35 cellular contexts compared by ENCODE assay signal in genomic region chr9:18662320-18662719, GRCh38.
"Had no signal": no experiment of that assay in that cellular context is flagged by ENCODE, and none has a peak within 500 bp of the region (broad histone marks: within the 10 kb centered on the region; RNA-seq: fewer than 3 reads in every experiment).

No MANE protein-coding gene starts in this region.

- ATAC-seq: activated CD4-positive, alpha-beta T cell treated with anti-CD3 and anti-CD28 coated beads for 36 hours; activated CD4-positive, CD25-positive, alpha-beta regulatory T cell treated with anti-CD3 and anti-CD28 coated beads, Interleukin-2, amount 50 U/mL, for 24 hours; activated CD8-positive, alpha-beta memory T cell treated with anti-CD3 and anti-CD28 coated beads, Interleukin-2, amount 10 ng/mL, durations not matched to agents 7 days and 5 days; activated CD8-positive, alpha-beta T cell treated with anti-CD3 and anti-CD28 coated beads, Interleukin-2, amount 10 ng/mL, durations not matched to agents 7 days and 5 days; activated naive CD4-positive, alpha-beta T cell treated with anti-CD3 and anti-CD28 coated beads, Interleukin-2, amount 50 U/mL, for 72 hours; activated T-cell treated with anti-CD3 and anti-CD28 coated beads, Interleukin-2, amount 50 U/mL, for 4 hours; activated T-cell treated with anti-CD3 and anti-CD28 coated beads, Interleukin-2, amount 50 U/mL, for 72 hours; activated T-helper 17 cell treated with anti-CD3 and anti-CD28 coated beads, Interleukin-2, amount 50 U/mL, for 72 hours; WTC11 had no signal

- H3K27ac ChIP-seq: adrenal gland, ascending aorta, WERI-Rb-1 had no signal

- H3K27me3 ChIP-seq: adrenal gland, ascending aorta had no signal

- H3K4me3 ChIP-seq: adrenal gland, ascending aorta had no signal

- H3K9me3 ChIP-seq: adrenal gland, ascending aorta had no signal

- DNase-seq: activated CD4-positive, alpha-beta memory T cell treated with anti-CD3 and anti-CD28 coated beads, Interleukin-2, amount 10 ng/mL, durations not matched to agents 7 days and 5 days; activated CD4-positive, alpha-beta T cell treated with anti-CD3 and anti-CD28 coated beads for 1 hour; activated CD4-positive, alpha-beta T cell treated with anti-CD3 and anti-CD28 coated beads for 36 hours; activated CD4-positive, alpha-beta T cell treated with anti-CD3 and anti-CD28 coated beads for 48 hours; activated CD4-positive, alpha-beta T cell treated with anti-CD3 and anti-CD28 coated beads, Interleukin-2, amount 10 ng/mL, durations not matched to agents 7 days and 5 days; activated CD4-positive, alpha-beta T cell treated with anti-CD3 and anti-CD28 coated beads, Interleukin-2, amount 50 U/mL, for 48 hours; activated CD4-positive, CD25-positive, alpha-beta regulatory T cell; activated CD8-positive, alpha-beta memory T cell treated with anti-CD3 and anti-CD28 coated beads for 24 hours; activated CD8-positive, alpha-beta memory T cell treated with anti-CD3 and anti-CD28 coated beads, Interleukin-2, amount 10 ng/mL, durations not matched to agents 7 days and 5 days; activated CD8-positive, alpha-beta memory T cell treated with anti-CD3 and anti-CD28 coated beads, Interleukin-2, amount 50 U/mL, for 48 hours; activated CD8-positive, alpha-beta T cell treated with anti-CD3 and anti-CD28 coated beads, Interleukin-2, amount 10 ng/mL, durations not matched to agents 7 days and 5 days; activated effector memory CD4-positive, alpha-beta T cell treated with anti-CD3 and anti-CD28 coated beads, Interleukin-2, amount 50 U/mL, for 16 hours; activated gamma-delta T cell treated with Interleukin-2 at 50 U/mL for 16 hours; activated naive CD4-positive, alpha-beta T cell; activated naive CD4-positive, alpha-beta T cell treated with anti-CD3 and anti-CD28 coated beads for 36 hours; activated naive CD4-positive, alpha-beta T cell treated with anti-CD3 and anti-CD28 coated beads, Interleukin-2, amount 50 U/mL, for 16 hours; activated naive CD8-positive, alpha-beta T cell treated with anti-CD3 and anti-CD28 coated beads for 36 hours; activated T-cell treated with anti-CD3 and anti-CD28 coated beads, Interleukin-2, amount 50 U/mL, for 1 hour; activated T-cell treated with anti-CD3 and anti-CD28 coated beads, Interleukin-2, amount 50 U/mL, for 4 hours; activated T-cell treated with anti-CD3 and anti-CD28 coated beads, Interleukin-2, amount 50 U/mL, for 72 hours; adrenal gland; amygdala; anterior cingulate cortex; central memory CD4-positive, alpha-beta T cell; T-helper 1 cell; T-helper 2 cell; T-helper 9 cell; WERI-Rb-1 had no signal

- FAIRE-seq: bronchial epithelial cell, colon had no signal

- H3K4me1 ChIP-seq: adrenal gland had no signal

- H3K36me3 ChIP-seq: adrenal gland, ascending aorta, WERI-Rb-1 had no signal
